ENCODE assay signal across 9 cellular contexts in the genomic region with DNA sequence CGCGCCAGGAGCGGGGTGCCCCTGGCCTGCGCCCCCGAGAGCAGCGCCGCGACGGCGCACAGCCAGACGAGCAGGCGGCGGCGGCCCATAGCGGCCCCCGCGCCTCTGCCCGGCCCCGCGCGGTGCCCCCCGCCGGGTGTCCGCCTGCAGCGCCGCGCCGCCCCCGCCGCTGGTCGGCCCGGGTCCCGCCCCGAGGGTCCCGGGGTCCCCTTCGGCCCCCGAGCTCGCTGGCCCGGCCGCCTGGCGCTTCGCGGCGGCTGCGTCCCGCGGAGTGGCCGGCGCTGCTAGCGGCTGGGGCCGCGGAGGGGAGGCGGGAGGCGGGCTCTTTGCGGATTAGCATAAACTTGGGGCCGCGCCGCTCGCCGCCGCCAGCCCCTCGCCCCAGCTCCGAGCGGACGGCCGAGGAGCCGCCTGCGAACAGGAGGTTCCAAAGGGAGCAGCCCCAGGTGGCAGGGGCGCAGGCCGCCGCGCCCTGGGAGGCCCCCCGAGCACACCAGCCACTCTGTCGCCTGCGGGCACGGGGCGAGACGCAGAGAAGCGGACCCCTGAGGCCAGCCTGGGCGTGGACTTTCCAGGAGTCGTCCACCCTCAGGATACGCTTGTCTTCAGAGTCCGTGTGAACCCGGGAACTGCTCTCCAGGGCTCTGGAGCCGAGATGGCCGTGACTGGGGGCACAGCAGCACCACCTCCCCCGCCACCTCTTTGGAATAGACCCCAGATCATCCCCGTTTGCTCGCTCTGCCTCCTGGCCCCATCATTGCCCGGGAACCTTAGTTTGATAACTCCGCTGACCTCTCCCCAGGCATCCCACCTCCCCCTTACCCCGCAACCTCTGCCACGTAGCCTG. TPM values are rescaled to one million over a fixed set of nuclear protein-coding genes. Genes with fewer than 3 reads are reported as not detected.
A peak's percentile ranks its signal among the peaks of the same experiment; 100 is the strongest.
DNase-seq lines count a peak whose midpoint lies in the region; ATAC-seq and TF ChIP-seq lines count a peak whose summit lies in the region.
"Had no signal": no experiment of that assay in that cellular context is flagged by ENCODE, and none has a peak within 500 bp of the region (broad histone marks: within the 10 kb centered on the region; RNA-seq: fewer than 3 reads in every experiment).

A gene with protein sequence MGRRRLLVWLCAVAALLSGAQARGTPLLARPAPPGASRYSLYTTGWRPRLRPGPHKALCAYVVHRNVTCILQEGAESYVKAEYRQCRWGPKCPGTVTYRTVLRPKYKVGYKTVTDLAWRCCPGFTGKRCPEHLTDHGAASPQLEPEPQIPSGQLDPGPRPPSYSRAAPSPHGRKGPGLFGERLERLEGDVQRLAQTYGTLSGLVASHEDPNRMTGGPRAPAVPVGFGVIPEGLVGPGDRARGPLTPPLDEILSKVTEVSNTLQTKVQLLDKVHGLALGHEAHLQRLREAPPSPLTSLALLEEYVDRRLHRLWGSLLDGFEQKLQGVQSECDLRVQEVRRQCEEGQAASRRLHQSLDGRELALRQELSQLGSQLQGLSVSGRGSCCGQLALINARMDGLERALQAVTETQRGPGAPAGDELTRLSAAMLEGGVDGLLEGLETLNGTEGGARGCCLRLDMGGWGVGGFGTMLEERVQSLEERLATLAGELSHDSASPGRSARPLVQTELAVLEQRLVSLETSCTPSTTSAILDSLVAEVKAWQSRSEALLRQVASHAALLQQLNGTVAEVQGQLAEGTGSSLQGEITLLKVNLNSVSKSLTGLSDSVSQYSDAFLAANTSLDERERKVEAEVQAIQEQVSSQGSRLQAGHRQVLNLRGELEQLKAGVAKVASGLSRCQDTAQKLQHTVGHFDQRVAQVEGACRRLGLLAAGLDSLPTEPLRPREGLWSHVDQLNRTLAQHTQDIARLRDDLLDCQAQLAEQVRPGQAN (minus strand): TSS at position 273 of the 847 bp plus-strand sequence. CDS start 184 bp downstream, at position 89.

- TF ChIP-seq POLR2A in esophagus squamous epithelium (IDR thresholded peaks at IDR 0.05): no peak

- POLR2A ChIA-PET in Caco-2 (lab: Charles Lee): interaction anchor here (0.8 kb wide), 1 partner anchor 27 kb away, joined by 5 read pairs; no protein-coding TSS in a partner anchor
- POLR2A ChIA-PET in PC-9 (lab: Charles Lee; ENCODE audit: unreplicated experiment): no interaction called here

- DNase-seq in Caco-2 (peak in 1 of 2 experiments; percentile 46), esophagus squamous epithelium (lab: John Stamatoyannopoulos, UW) (no peak), psoas muscle (no peak), PC-9 (no peak)
- DNase-seq: caudate nucleus, RPMI8226 had no signal

- H3F3A ChIP-seq in PC-9 (ENCODE audit: insufficient read depth, low read depth): no peaks in the 10 kb centered on the region

- TF ChIP-seq CTCF in Caco-2 (IDR thresholded peaks at IDR 0.05; ENCODE audit: insufficient read depth in 1 of 2, low read depth in 1 of 2, low read length in 1 of 2, severe bottlenecking in 1 of 2, unreplicated experiment in 1 of 2) (no peak), esophagus squamous epithelium (IDR thresholded peaks at IDR 0.05) (no peak), psoas muscle (IDR thresholded peaks at IDR 0.05) (no peak), PC-9 (conservative IDR thresholded peaks at IDR 0.05) (no peak)

- H3K4me3 ChIP-seq in Caco-2 (ENCODE audit: low read depth, low read length) (peak within 1 kb of the TSS; percentile 23), HUES64 (ENCODE audit: low read length) (peak within 1 kb of the TSS; percentile 61), esophagus squamous epithelium (peak within 1 kb of the TSS; percentile 4 to 67 (median 42)), psoas muscle (peak within 1 kb of the TSS; percentile 53), PC-9 (no peak within 1 kb of the TSS)

- H3K4me2 ChIP-seq in PC-9: no peak within 1 kb of the TSS

- H3K27me3 Mint-ChIP-seq in Caco-2 (ENCODE audit: insufficient read depth, unreplicated experiment): peaks cover 28% of the 10 kb centered on the region

- peak within 1 kb of the TSS; percentile 64 for H3K4me3 Mint-ChIP-seq in Caco-2 (ENCODE audit: unreplicated experiment)

- H3K4me1 ChIP-seq in Caco-2: 0 out of 2 replicates have a peak, but pooled peaks cover 6% of the 10 kb centered on the region
- H3K4me1 ChIP-seq in HUES64 (ENCODE audit: insufficient read depth, low read length): no peaks in the 10 kb centered on the region
- peaks cover 4 to 24% (median 5%) of the 10 kb centered on the region in 3 donors for H3K4me1 ChIP-seq in esophagus squamous epithelium
- peaks cover 5% of the 10 kb centered on the region for H3K4me1 ChIP-seq in psoas muscle
- no peaks in the 10 kb centered on the region for H3K4me1 ChIP-seq in PC-9 (replicated peaks; ENCODE audit: insufficient read depth)

- no peak within 1 kb of the TSS for H3K27ac Mint-ChIP-seq in Caco-2 (ENCODE audit: unreplicated experiment)

- peaks cover 11% of the 10 kb centered on the region for H3K4me1 Mint-ChIP-seq in Caco-2 (ENCODE audit: low read depth, unreplicated experiment)

- H3K9me3 ChIP-seq in Caco-2 (0 out of 2 replicates have a peak, but pooled peaks cover 4% of the 10 kb centered on the region), HUES64 (ENCODE audit: insufficient read depth, low read depth, low read length) (peaks cover 5% of the 10 kb centered on the region; the same call in 1 of the 2 replicates), esophagus squamous epithelium (peaks cover 0 to 6% (median 0%) of the 10 kb centered on the region in 3 donors), psoas muscle (no peaks in the 10 kb centered on the region), PC-9 (ENCODE audit: insufficient read depth, low read depth) (no peaks in the 10 kb centered on the region)

- H3K79me2 ChIP-seq in PC-9 (ENCODE audit: low read depth): no peaks in the 10 kb centered on the region

- no TSS peak for BruUV-seq in Caco-2 (replicated peaks; lab: Mats Ljungman, UMichigan)
- BruUV-seq in PC-9 (replicated peaks; lab: Mats Ljungman, UMichigan): no TSS peak

- intact Hi-C loops in Caco-2 (cut with micrococcal nuclease; ENCODE audit: unreplicated experiment) (no loop called here), esophagus squamous epithelium (cut with DNase I) (no loop called here), psoas muscle (cut with DNase I) (no loop called here), PC-9 (cut with micrococcal nuclease; ENCODE audit: unreplicated experiment) (no loop called here)

- H3K27ac ChIP-seq in HUES64 (ENCODE audit: low read depth, low read length) (no peak within 1 kb of the TSS), esophagus squamous epithelium (no peak within 1 kb of the TSS), psoas muscle (no peak within 1 kb of the TSS), PC-9 (no peak within 1 kb of the TSS)

- H3K9me3 Mint-ChIP-seq in Caco-2 (ENCODE audit: unreplicated experiment): peaks cover 8% of the 10 kb centered on the region

- no peak within 1 kb of the TSS for H2AFZ ChIP-seq in PC-9

- CTCF ChIA-PET in Caco-2 (lab: Charles Lee) (interaction anchor here (0.6 to 1.1 kb wide), 2 partner anchors 24 to 129 kb away, joined by 3 read pairs; no protein-coding TSS in a partner anchor), PC-9 (lab: Charles Lee) (no interaction called here)

- 3% methylated on average over 93 of the region's 93 CpGs for WGBS in HUES64
- WGBS in esophagus squamous epithelium, 2 donors: 45 to 53% methylated on average over 9 of the region's 93 CpGs
- WGBS in psoas muscle, 3 donors: 9 to 21% (median 20%) methylated on average over 36 to 93 of the region's 93 CpGs

- H3K36me3 ChIP-seq in Caco-2 (ENCODE audit: control insufficient read depth, insufficient read depth, low read length) (no peaks in the 10 kb centered on the region), HUES64 (ENCODE audit: insufficient read depth, low read length) (no peaks in the 10 kb centered on the region), esophagus squamous epithelium (no peaks in the 10 kb centered on the region), psoas muscle (ENCODE audit: insufficient read depth in 1 of 2, low read depth in 1 of 2) (no peaks in the 10 kb centered on the region), PC-9 (ENCODE audit: low read depth) (no peaks in the 10 kb centered on the region)

- H3K36me3 Mint-ChIP-seq in Caco-2 (ENCODE audit: insufficient read depth, unreplicated experiment): peaks cover 6% of the 10 kb centered on the region

- H3K27me3 ChIP-seq in Caco-2 (replicated peaks; ENCODE audit: control insufficient read depth, insufficient read depth, low read length) (peaks cover 8% of the 10 kb centered on the region), HUES64 (ENCODE audit: insufficient read depth, low read length) (peaks cover 47% of the 10 kb centered on the region), esophagus squamous epithelium (peaks cover 0 to 63% (median 5%) of the 10 kb centered on the region in 4 donors), psoas muscle (ENCODE audit: insufficient read depth in 3 of 3, low read length in 2 of 3) (peaks cover 0 to 29% (median 14%) of the 10 kb centered on the region in 3 donors), PC-9 (ENCODE audit: insufficient read depth, low read depth) (peaks cover 6% of the 10 kb centered on the region)

- peak within 1 kb of the TSS; percentile 29; the same call in 1 of the 2 replicates for H3K9ac ChIP-seq in HUES64 (ENCODE audit: low read depth, low read length)

- no peaks in the 10 kb centered on the region for H4K20me1 ChIP-seq in PC-9 (ENCODE audit: insufficient read depth)

- no peak for ATAC-seq in psoas muscle
- ATAC-seq in HG03460 (IDR thresholded peaks at IDR 0.05; ENCODE audit: unreplicated experiment): no peak
- ATAC-seq in GM18517 (IDR thresholded peaks at IDR 0.05; ENCODE audit: unreplicated experiment): no peak

- no peaks in the 10 kb centered on the region for H3K9me2 ChIP-seq in PC-9 (ENCODE audit: insufficient read depth)

RNA-seq across cellular contexts. Expression of the gene that starts here (rescaled TPM):
- 0.50 and 0.51 TPM in 2 replicates for total RNA-seq in Caco-2 (2022)
- polyA plus RNA-seq in HUES64 (2013, experiment 1 of 2): 2.7 TPM
- 3.7 TPM for polyA plus RNA-seq in HUES64 (2013, experiment 2 of 2)
- total RNA-seq in esophagus squamous epithelium: under 1 TPM in 3 of 4 donors, not detected in 1; 0.13 to 0.76 (median 0.44) TPM
- total RNA-seq in psoas muscle: 1 to 10 TPM in 1 of 4 donors, under 1 TPM in 2, not detected in 1; 0.12 to 1.1 (median 0.23) TPM
- polyA plus RNA-seq in psoas muscle: 1 to 10 TPM in 1 of 3 donors, under 1 TPM in 2; 0.15 to 1.5 (median 0.70) TPM
- total RNA-seq in PC-9 (2021): not detected in 2 replicates
